Comparison of ENCODE assay signal across 21 cellular contexts in genomic region chr6:35774116-35774794, GRCh38. TPM values are rescaled to one million over a fixed set of nuclear protein-coding genes. Genes with fewer than 3 reads are reported as not detected.
DNase-seq lines count a peak whose midpoint lies in the region; ATAC-seq and TF ChIP-seq lines count a peak whose summit lies in the region.
"Had no signal": no experiment of that assay in that cellular context is flagged by ENCODE, and none has a peak within 500 bp of the region (broad histone marks: within the 10 kb centered on the region; RNA-seq: fewer than 3 reads in every experiment).

No MANE protein-coding gene starts in this region.

- H3K27ac Mint-ChIP-seq in chondrocyte (ENCODE audit: unreplicated experiment) (no peak overlapping the region), neural crest cell (ENCODE audit: unreplicated experiment) (no peak overlapping the region)
- H3K27ac Mint-ChIP-seq: CD14-positive monocyte; CD4-positive, alpha-beta T cell had no signal

- no peaks in the 10 kb centered on the region for H4K20me1 ChIP-seq in BLaER1 treated with 17β-estradiol and CSF1 and Interleukin-3, amounts not matched to agents 10 nM and 100 nM

- TF ChIP-seq CTCF in chondrocyte (IDR thresholded peaks at IDR 0.05): no peak
- TF ChIP-seq CTCF in neural crest cell (conservative IDR thresholded peaks at IDR 0.05): no peak

- peaks cover 24 to 43% (median 37%) of the 10 kb centered on the region in 10 experiments for H3K4me1 ChIP-seq in BLaER1 treated with 17β-estradiol and CSF1 and Interleukin-3, amounts not matched to agents 10 nM and 100 nM
- H3K4me1 ChIP-seq in aorta (ENCODE audit: control insufficient read depth in 1 of 2, insufficient read depth in 2 of 2, low read length in 2 of 2): no peaks in the 10 kb centered on the region

- no peak overlapping the region for H3K4me3 Mint-ChIP-seq in chondrocyte (ENCODE audit: unreplicated experiment)
- H3K4me3 Mint-ChIP-seq in neural crest cell: peak overlapping the region; percentile 49
- H3K4me3 Mint-ChIP-seq: CD14-positive monocyte; CD4-positive, alpha-beta T cell had no signal

- peaks cover 7 to 15% (median 13%) of the 10 kb centered on the region in 11 experiments; a peak in 20 of 22 replicates for H3K27me3 ChIP-seq in BLaER1 treated with 17β-estradiol and CSF1 and Interleukin-3, amounts not matched to agents 10 nM and 100 nM
- H3K27me3 ChIP-seq in aorta (ENCODE audit: control insufficient read depth in 1 of 2, insufficient read depth in 2 of 2, low read length in 1 of 2): no peaks in the 10 kb centered on the region

- H3K36me3 Mint-ChIP-seq in chondrocyte (ENCODE audit: low read depth) (no peaks in the 10 kb centered on the region), neural crest cell (ENCODE audit: low read depth) (no peaks in the 10 kb centered on the region)

- H3K4me3 ChIP-seq in BLaER1 treated with 17β-estradiol and CSF1 and Interleukin-3, amounts not matched to agents 10 nM and 100 nM: no peak overlapping the region
- no peak overlapping the region for H3K4me3 ChIP-seq in aorta (ENCODE audit: low read length in 2 of 2)
- H3K4me3 ChIP-seq: GM12878, GM23248 had no signal

- H3K27me3 Mint-ChIP-seq in chondrocyte (ENCODE audit: low read depth): peaks cover 19% of the 10 kb centered on the region
- H3K27me3 Mint-ChIP-seq in neural crest cell (ENCODE audit: low read depth): peaks cover 29% of the 10 kb centered on the region

- no peak for ATAC-seq in GM18502 (IDR thresholded peaks at IDR 0.05; ENCODE audit: poor library complexity, unreplicated experiment)
- no peak for ATAC-seq in aorta (ENCODE audit: low FRiP score)
- ATAC-seq: GM12878 had no signal

- H3K9me3 Mint-ChIP-seq in chondrocyte (ENCODE audit: low read depth): no peaks in the 10 kb centered on the region
- H3K9me3 Mint-ChIP-seq in neural crest cell: no peaks in the 10 kb centered on the region
- H3K9me3 Mint-ChIP-seq: CD4-positive, alpha-beta T cell; CD8-positive, alpha-beta memory T cell had no signal

- H3K27ac ChIP-seq in BLaER1 treated with 17β-estradiol and CSF1 and Interleukin-3, amounts not matched to agents 10 nM and 100 nM: no peak overlapping the region
- no peak overlapping the region for H3K27ac ChIP-seq in aorta (ENCODE audit: low read depth in 1 of 2, low read length in 2 of 2)
- H3K27ac ChIP-seq: GM23248 had no signal

- H3K9ac ChIP-seq in BLaER1 treated with 17β-estradiol and CSF1 and Interleukin-3, amounts not matched to agents 10 nM and 100 nM: no peak overlapping the region
- H3K9ac ChIP-seq: GM23248 had no signal

- H3K4me2 ChIP-seq in BLaER1 treated with 17β-estradiol and CSF1 and Interleukin-3, amounts not matched to agents 10 nM and 100 nM: peak overlapping the region in 9 of 11 experiments; percentile 0 to 70 (median 36); a peak in 15 of 22 replicates

- intact Hi-C loops in aorta (cut with DNase I): no loop called here

- DNase-seq in chondrocyte (ENCODE audit: low spot score) (peak; percentile 68), neural crest cell (ENCODE audit: low read depth, low spot score) (no peak), NCI-H1092 (lab: John Stamatoyannopoulos, UW) (no peak), aorta (no peak)
- DNase-seq: CD4-positive, alpha-beta T cell; CD8-positive, alpha-beta memory T cell; DMS 273 treated with DMSO at 0.1 percent for 48 hours; DMS79; EL; GDM1; GM23248; H7; HCEC 1CT had no signal

- WGBS in aorta, 2 donors: 74 to 82% methylated on average over 11 of the region's 11 CpGs

- H3K36me3 ChIP-seq in BLaER1 treated with 17β-estradiol and CSF1 and Interleukin-3, amounts not matched to agents 10 nM and 100 nM: no peaks in the 10 kb centered on the region
- no peaks in the 10 kb centered on the region for H3K36me3 ChIP-seq in aorta (ENCODE audit: control insufficient read depth in 1 of 2, insufficient read depth in 2 of 2, low read length in 1 of 2)

- no peaks in the 10 kb centered on the region for H3K9me3 ChIP-seq in BLaER1 treated with 17β-estradiol and CSF1 and Interleukin-3, amounts not matched to agents 10 nM and 100 nM (replicated peaks in 1 of 11)
- no peaks in the 10 kb centered on the region for H3K9me3 ChIP-seq in aorta (ENCODE audit: control insufficient read depth, low read length)

- H3K4me1 Mint-ChIP-seq in chondrocyte (ENCODE audit: low read depth): peaks cover 7% of the 10 kb centered on the region
- no peaks in the 10 kb centered on the region for H3K4me1 Mint-ChIP-seq in neural crest cell

RNA-seq across cellular contexts. Expression of gene CLPSL2, which starts 2.1 kb away (rescaled TPM):
- total RNA-seq in chondrocyte: not detected in 3 replicates
- not detected in 2 replicates for total RNA-seq in neural crest cell
- total RNA-seq in aorta: not detected
- not detected for polyA plus RNA-seq in aorta
- total RNA-seq: A673; CD4-positive, alpha-beta T cell; CD8-positive, alpha-beta memory T cell; GM23248 had no signal
- polyA plus RNA-seq: BJ; CD14-positive monocyte; CD8-positive, alpha-beta memory T cell; GM23248 had no signal

RNA-seq across cellular contexts. Expression of gene CLPSL1, which starts 6.6 kb away (rescaled TPM):
- total RNA-seq in chondrocyte (not detected in 3 replicates), neural crest cell (not detected in 2 replicates), aorta (not detected)
- polyA plus RNA-seq in aorta: not detected
- total RNA-seq: A172; A673; CD4-positive, alpha-beta T cell; CD8-positive, alpha-beta memory T cell; GM12878; GM23248; H1; H7 had no signal
- polyA plus RNA-seq: BJ; CD14-positive monocyte; CD8-positive, alpha-beta memory T cell; GM12878; GM23248; H1 had no signal

RNA-seq across cellular contexts. Expression of gene CLPS, which starts 22.9 kb away (rescaled TPM):
- total RNA-seq in chondrocyte (not detected in 3 replicates), neural crest cell (not detected in 2 replicates), aorta (1 to 10 TPM; 2.7 to 3.2 TPM)
- polyA plus RNA-seq in aorta: 1 to 10 TPM; 3.5 to 7.9 TPM
- total RNA-seq: A172; A673; CD4-positive, alpha-beta T cell; CD8-positive, alpha-beta memory T cell; GM23248; H1; H7 had no signal
- polyA plus RNA-seq: BJ; CD14-positive monocyte; CD8-positive, alpha-beta memory T cell; GM12878; GM23248; H1 had no signal

RNA-seq across cellular contexts. Expression of gene LHFPL5, which starts 30.9 kb away (rescaled TPM):
- total RNA-seq in chondrocyte (not detected in 3 replicates), neural crest cell (not detected in 2 replicates), aorta (not detected)
- not detected for polyA plus RNA-seq in aorta
- total RNA-seq: A172; A673; CD4-positive, alpha-beta T cell; CD8-positive, alpha-beta memory T cell; GM23248; H1; H7 had no signal
- polyA plus RNA-seq: BJ; CD14-positive monocyte; CD8-positive, alpha-beta memory T cell; GM12878; GM23248 had no signal

RNA-seq across cellular contexts. Expression of gene ARMC12, which starts 37.4 kb away (rescaled TPM):
- total RNA-seq in chondrocyte (1.8 to 1.9 TPM (median 1.8 TPM) in 3 replicates), neural crest cell (2.7 and 2.9 TPM in 2 replicates), aorta (1 to 10 TPM in 1 of 2 donors, under 1 TPM in 1; 0.52 to 1.4 TPM)
- polyA plus RNA-seq in aorta: 1 to 10 TPM in 1 of 2 donors, under 1 TPM in 1; 0.25 to 6.4 TPM
- total RNA-seq: GM23248 had no signal
- polyA plus RNA-seq: CD14-positive monocyte had no signal
